9 cellular contexts compared by ENCODE assay signal in the genomic region with DNA sequence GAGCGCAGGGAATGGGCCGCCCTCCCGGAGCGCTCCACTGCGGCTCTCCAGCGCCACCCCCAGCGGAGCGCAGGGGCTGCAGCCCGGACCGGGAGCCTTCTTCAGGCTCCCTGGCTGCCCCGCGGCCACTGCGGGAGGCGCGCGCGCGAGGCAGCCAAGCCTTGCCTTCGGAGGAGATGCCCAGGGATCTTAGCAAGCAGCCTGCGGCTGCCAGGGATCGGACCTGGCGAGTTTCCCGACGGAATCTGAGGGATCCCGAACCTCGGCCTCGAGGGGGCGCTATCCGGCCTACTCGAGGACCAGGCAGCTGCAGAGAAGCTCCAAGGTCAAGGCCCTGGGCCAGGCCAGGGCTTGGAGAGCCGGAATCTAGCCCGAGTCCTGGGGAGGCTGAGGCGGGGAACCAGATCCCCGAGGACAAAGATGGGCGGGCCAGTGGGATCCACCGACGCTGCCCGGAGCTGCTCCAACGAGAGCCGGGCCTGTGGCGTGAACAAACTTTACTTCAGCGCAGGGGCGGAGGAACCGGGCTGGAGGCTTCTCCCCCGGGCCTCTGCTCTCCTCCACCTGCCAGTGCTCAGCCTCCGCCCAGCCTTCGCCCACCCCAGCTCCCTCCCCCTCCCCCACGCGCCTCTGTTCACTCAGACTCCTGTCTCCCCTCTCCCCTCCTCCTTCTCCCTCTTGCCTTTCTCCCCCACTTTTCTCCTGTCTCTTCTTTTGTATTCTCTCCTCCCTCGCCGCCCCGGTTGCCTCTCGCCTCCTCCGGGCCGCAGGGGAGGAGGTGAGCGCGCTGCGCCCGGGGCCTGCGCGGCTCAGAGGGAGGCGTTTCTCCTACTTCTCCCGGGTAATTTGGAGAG. TPM values are rescaled to one million over a fixed set of nuclear protein-coding genes. Genes with fewer than 3 reads are reported as not detected.
DNase-seq lines count a peak whose midpoint lies in the region; TF ChIP-seq lines count a peak whose summit lies in the region.
"Had no signal": no experiment of that assay in that cellular context is flagged by ENCODE, and none has a peak within 500 bp of the region (broad histone marks: within the 10 kb centered on the region; RNA-seq: fewer than 3 reads in every experiment).

A gene (plus strand): TSS at position 567 of the 854 bp plus-strand sequence. CDS start 889 bp downstream, outside the sequence.

- no peaks in the 10 kb centered on the region for H3K36me3 Mint-ChIP-seq in HFFc6 (ENCODE audit: low read depth)

- CTCF ChIA-PET in mammary epithelial cell (lab: Charles Lee; ENCODE audit: low non-redundant PET): no interaction called here

- intact Hi-C loops in mammary epithelial cell (cut with micrococcal nuclease): no loop called here
- intact Hi-C loops in lower leg skin (cut with DNase I; ENCODE audit: low total_unique reads): no loop called here

- no peaks in the 10 kb centered on the region for H4K20me1 ChIP-seq in mammary epithelial cell (ENCODE audit: insufficient read depth, low read length)

- peaks cover 13% of the 10 kb centered on the region for H3K4me1 ChIP-seq in mammary epithelial cell (ENCODE audit: insufficient read depth, low read length)

- H3K36me3 ChIP-seq in mammary epithelial cell (ENCODE audit: insufficient read depth, low read length): no peaks in the 10 kb centered on the region

- DNase-seq in AG08396 (ENCODE audit: low spot score): peak; percentile 39
- no peak for DNase-seq in HFFc6
- peak; percentile 37 for DNase-seq in mammary epithelial cell
- DNase-seq in lower leg skin (ENCODE audit: low spot score in 2 of 2): peak; percentile 65 to 96
- no peak for DNase-seq in NCI-H2029 (lab: John Stamatoyannopoulos, UW)
- DNase-seq in DMS153 treated with DMSO at 0.1 percent for 48 hours (lab: John Stamatoyannopoulos, UW; ENCODE audit: unreplicated experiment): no peak
- DNase-seq in superior temporal gyrus (ENCODE audit: extremely low spot score): no peak
- no peak for DNase-seq in Ammon's horn (ENCODE audit: low spot score)

- H3K4me3 Mint-ChIP-seq in HFFc6: no peak within 1 kb of the TSS

- H3K27me3 ChIP-seq in mammary epithelial cell (ENCODE audit: insufficient read depth, low read length): peaks cover 8% of the 10 kb centered on the region

- WGBS in mammary epithelial cell (ENCODE audit: low coverage, missing lambda C conversion rate): 17% methylated on average over 11 of the region's 63 CpGs
- 1% methylated on average over 25 to 45 of the region's 63 CpGs for WGBS in lower leg skin, 2 donors

- no peaks in the 10 kb centered on the region for H3K4me1 Mint-ChIP-seq in HFFc6 (ENCODE audit: low read depth)

- peak within 1 kb of the TSS; percentile 71 for H3K4me2 ChIP-seq in mammary epithelial cell (ENCODE audit: insufficient read depth, low read depth, low read length)

- no peaks in the 10 kb centered on the region for H3K9me3 ChIP-seq in mammary epithelial cell (replicated peaks; ENCODE audit: insufficient read depth, low read length)

- in situ Hi-C loops in mammary epithelial cell (cut with MboI; ENCODE audit: low sequenced_read_pairs in 2 of 2): no loop called here

- no peaks in the 10 kb centered on the region; the same call in 1 of the 2 replicates for H3K27me3 Mint-ChIP-seq in HFFc6 (ENCODE audit: insufficient read depth)

- H3K27ac ChIP-seq in mammary epithelial cell (ENCODE audit: insufficient read depth, low read depth, low read length): no peak within 1 kb of the TSS

- no TSS peak for BruUV-seq in mammary epithelial cell (replicated peaks; lab: Mats Ljungman, UMichigan)

- no peaks in the 10 kb centered on the region for H3K79me2 ChIP-seq in mammary epithelial cell (ENCODE audit: insufficient read depth, low read length)

- H3K9me3 Mint-ChIP-seq in HFFc6: no peaks in the 10 kb centered on the region

- H3K4me3 ChIP-seq in mammary epithelial cell (replicated peaks in 1 of 3; ENCODE audit: insufficient read depth in 1 of 3, low read depth in 2 of 3, low read length in 3 of 3): peak within 1 kb of the TSS in 2 of 3 experiments; percentile 20 to 35
- peak within 1 kb of the TSS; percentile 44 for H3K4me3 ChIP-seq in lower leg skin (ENCODE audit: low read depth, poor library complexity, severe bottlenecking)

- TF ChIP-seq CTCF in HFFc6 (IDR thresholded peaks at IDR 0.05) (peak; percentile 38), mammary epithelial cell (conservative IDR thresholded peaks at IDR 0.05 in 1 of 2, IDR thresholded peaks at IDR 0.05 in 1 of 2; ENCODE audit: extremely low read depth in 1 of 2, insufficient read depth in 1 of 2, low read depth in 1 of 2, low read length in 2 of 2) (peak; percentile 37 to 60), lower leg skin (IDR thresholded peaks at IDR 0.05) (no peak)

- no peak within 1 kb of the TSS for H3K9ac ChIP-seq in mammary epithelial cell (ENCODE audit: insufficient read depth, low read length)

- dilution Hi-C loops in mammary epithelial cell (cut with HindIII; ENCODE audit: low sequenced_read_pairs): no loop called here

- peak within 1 kb of the TSS; percentile 59 for H2AFZ ChIP-seq in mammary epithelial cell (ENCODE audit: low read depth, low read length)

- H3K27ac Mint-ChIP-seq in HFFc6: no peak within 1 kb of the TSS

- TF ChIP-seq POLR2A in lower leg skin (IDR thresholded peaks at IDR 0.05): no peak

RNA-seq across cellular contexts. Expression of the gene that starts here (rescaled TPM):
- total RNA-seq in HFFc6 (2021; fragmentation: NEBNext Ultra II Directional; extraction: Animal tissue kit (Norgen Biotek cat#: 25700)): not detected
- total RNA-seq in mammary epithelial cell (not detected), lower leg skin (10 to 100 TPM in 2 of 4 donors, 1 to 10 TPM in 2; 6.7 to 17.7 (median 13.3) TPM)
- 0.07 TPM for polyA plus RNA-seq in mammary epithelial cell
- not detected for polyA minus RNA-seq in mammary epithelial cell
- total RNA-seq: fibroblast of lung had no signal
- polyA plus RNA-seq: fibroblast of lung had no signal

Comparison
In these comparisons a context has a peak if more than half of its experiments do, and no peak if none do; other contexts are left out.
1. RNA of the gene that starts here (total RNA-seq): 6.7 to 17.7 TPM in lower leg skin; not detected in HFFc6 and not detected in mammary epithelial cell; every median in the first group is over 4 times any median in the second.
2. Peak in DNase-seq, H3K4me3 ChIP-seq and H3K4me2 ChIP-seq in mammary epithelial cell; RNA of the gene not detected or under 1 TPM.
3. DNase-seq: peak in AG08396 (single experiment) and lower leg skin (2 of 2); none in HFFc6 (single experiment), NCI-H2029 (single experiment), DMS153 treated with DMSO at 0.1 percent for 48 hours (single experiment), superior temporal gyrus (single experiment) and Ammon's horn (single experiment).
4. CTCF ChIP-seq: peak in HFFc6 (single experiment) and mammary epithelial cell (2 of 2); none in lower leg skin (0 of 3).